In the genomic region with DNA sequence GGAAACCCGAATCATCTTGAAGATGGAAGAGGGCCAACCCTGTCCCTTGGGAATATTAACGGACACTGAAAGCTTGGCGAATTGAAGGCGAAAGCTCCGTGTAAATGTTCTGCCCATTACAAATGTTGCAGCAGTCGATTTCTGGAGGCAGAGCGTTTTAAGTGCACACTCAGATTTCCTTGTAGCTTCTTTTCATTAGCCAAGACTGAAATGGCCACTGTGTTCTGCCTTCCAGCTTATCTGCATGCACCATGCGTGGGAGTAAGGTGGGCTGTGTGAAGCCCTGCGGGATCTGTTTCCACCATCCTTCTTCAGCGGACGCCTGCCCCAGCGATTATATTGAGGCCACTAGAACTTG, we compare ENCODE assay signal across 8 cellular contexts. TPM values are rescaled to one million over a fixed set of nuclear protein-coding genes. Genes with fewer than 3 reads are reported as not detected.
DNase-seq lines count a peak whose midpoint lies in the region; TF ChIP-seq lines count a peak whose summit lies in the region.

No MANE protein-coding gene starts in this region.

- H3K4me1 ChIP-seq in BE2C (peaks cover 4% of the 10 kb centered on the region), HAP-1 (peaks cover 18% of the 10 kb centered on the region)

- no peaks in the 10 kb centered on the region for H3K9me3 ChIP-seq in BE2C
- H3K9me3 ChIP-seq in HAP-1 = no peaks in the 10 kb centered on the region

- no peaks in the 10 kb centered on the region for H3K27me3 Mint-ChIP-seq in activated naive CD8-positive, alpha-beta T cell

- peak overlapping the region; percentile 92 for H3K4me3 Mint-ChIP-seq in activated naive CD8-positive, alpha-beta T cell

- peaks cover 24% of the 10 kb centered on the region for H3K4me1 Mint-ChIP-seq in activated naive CD8-positive, alpha-beta T cell (ENCODE audit: low read depth)

- DNase-seq in BE2C = peak; percentile 41
- peak in 1 of 2 experiments; percentile 29 for DNase-seq in HAP-1 (ENCODE audit: low spot score in 2 of 2)
- DNase-seq in myocyte (ENCODE audit: low read depth) = peak; percentile 34
- no peak for DNase-seq in stimulated activated CD4-positive, alpha-beta T cell treated with anti-CD3 and anti-CD28 coated beads, Interleukin-2, amount 100 ng/mL, for 48 hours
- no peak for DNase-seq in NCI-H1417 treated with DMSO at 0.1 percent for 48 hours (lab: John Stamatoyannopoulos, UW)
- DNase-seq in stimulated activated CD8-positive, alpha-beta memory T cell treated with anti-CD3 and anti-CD28 coated beads, Interleukin-4, amount 100 ng/mL, for 48 hours = no peak
- no peak for DNase-seq in NOMO-1 treated with dmso at 0.1 percent for 144 hours (lab: John Stamatoyannopoulos, UW; ENCODE audit: unreplicated experiment)

- H3K4me3 ChIP-seq in BE2C (ENCODE audit: low read depth, low read length) (peak overlapping the region; percentile 94), HAP-1 (peak overlapping the region; percentile 62)

- no peaks in the 10 kb centered on the region for H3K36me3 ChIP-seq in BE2C
- no peaks in the 10 kb centered on the region; the same call in 1 of the 2 replicates for H3K36me3 ChIP-seq in HAP-1 (replicated peaks)

- H3K27ac Mint-ChIP-seq in activated naive CD8-positive, alpha-beta T cell = peak overlapping the region; percentile 95

- no peaks in the 10 kb centered on the region for H3K9me3 Mint-ChIP-seq in activated naive CD8-positive, alpha-beta T cell (ENCODE audit: low read depth)

- in situ Hi-C loops in HAP-1 (cut with MboI; ENCODE audit: low sequenced_read_pairs) = no loop called here

- no peaks in the 10 kb centered on the region for H3K36me3 Mint-ChIP-seq in activated naive CD8-positive, alpha-beta T cell

- no peak for TF ChIP-seq CTCF in BE2C (IDR thresholded peaks at IDR 0.05; ENCODE audit: low read depth, low read length)

- H3K27me3 ChIP-seq in BE2C (no peaks in the 10 kb centered on the region), HAP-1 (ENCODE audit: low read depth) (no peaks in the 10 kb centered on the region)

RNA-seq across cellular contexts. Expression of a gene that starts 1.3 kb away (rescaled TPM):
- 11.7 TPM for polyA plus RNA-seq in BE2C (2012; ENCODE audit: insufficient read depth, insufficient read length, low read depth)
- total RNA-seq in myocyte = 31.7 and 49.7 TPM in 2 replicates
- polyA plus RNA-seq in myocyte (2012) = 40.4 TPM

RNA-seq across cellular contexts. Expression of a gene that starts 52.5 kb away (rescaled TPM):
- not detected for polyA plus RNA-seq in BE2C (2012; ENCODE audit: insufficient read depth, insufficient read length, low read depth)
- total RNA-seq in myocyte = 6.8 and 7.9 TPM in 2 replicates
- polyA plus RNA-seq in myocyte (2012) = 25.7 TPM

Comparison
In these comparisons a context has a peak if more than half of its experiments do, and no peak if none do; other contexts are left out.
1. DNase-seq: peak in BE2C (single experiment) and myocyte (single experiment); none in stimulated activated CD4-positive, alpha-beta T cell treated with anti-CD3 and anti-CD28 coated beads, Interleukin-2, amount 100 ng/mL, for 48 hours (0 of 2), NCI-H1417 treated with DMSO at 0.1 percent for 48 hours (single experiment), stimulated activated CD8-positive, alpha-beta memory T cell treated with anti-CD3 and anti-CD28 coated beads, Interleukin-4, amount 100 ng/mL, for 48 hours (single experiment) and NOMO-1 treated with dmso at 0.1 percent for 144 hours (single experiment).